ENCODE assay signal across 13 cellular contexts in genomic region chr1:229888157-229888556, GRCh38.
"Had no signal": no experiment of that assay in that cellular context is flagged by ENCODE, and none has a peak within 500 bp of the region (broad histone marks: within the 10 kb centered on the region; RNA-seq: fewer than 3 reads in every experiment).

No MANE protein-coding gene starts in this region.

- H3K4me1 Mint-ChIP-seq: immature natural killer cell; stimulated activated memory B cell treated with anti-CD40 and anti-IgM and Interleukin-4, amounts not matched to agents 10 μg/mL and 1 μg/mL and 100 μg/mL, for 72 hours had no signal

- ATAC-seq: stimulated activated memory B cell treated with anti-CD40 and anti-IgM and Interleukin-4, amounts not matched to agents 10 μg/mL and 1 μg/mL and 100 μg/mL, for 72 hours; WTC11 had no signal

- H3K27ac ChIP-seq: brain microvascular endothelial cell had no signal

- H3K27me3 ChIP-seq: brain microvascular endothelial cell had no signal

- H3K36me3 Mint-ChIP-seq: activated naive CD8-positive, alpha-beta T cell treated with anti-CD3 and anti-CD28 coated beads for 36 hours; immature natural killer cell; stimulated activated memory B cell treated with anti-CD40 and anti-IgM and Interleukin-4, amounts not matched to agents 10 μg/mL and 1 μg/mL and 100 μg/mL, for 72 hours; WTC11 had no signal

- H3K9me3 Mint-ChIP-seq: activated naive CD8-positive, alpha-beta T cell treated with anti-CD3 and anti-CD28 coated beads for 36 hours; immature natural killer cell; stimulated activated memory B cell treated with anti-CD40 and anti-IgM and Interleukin-4, amounts not matched to agents 10 μg/mL and 1 μg/mL and 100 μg/mL, for 72 hours; T-helper 1 cell treated with Interleukin-12 subunit alpha and Interleukin-12 subunit beta and Interleukin-4 antibody, amounts not matched to agents 30 μg/mL and 1 μg/mL, for 36 hours had no signal

- H3K36me3 ChIP-seq: brain microvascular endothelial cell had no signal

- H3K27ac Mint-ChIP-seq: activated naive CD8-positive, alpha-beta T cell treated with anti-CD3 and anti-CD28 coated beads for 36 hours; immature natural killer cell; nephron; progenitor cell of endocrine pancreas; stimulated activated memory B cell treated with anti-CD40 and anti-IgM and Interleukin-4, amounts not matched to agents 10 μg/mL and 1 μg/mL and 100 μg/mL, for 72 hours; T-helper 1 cell treated with Interleukin-12 subunit alpha and Interleukin-12 subunit beta and Interleukin-4 antibody, amounts not matched to agents 30 μg/mL and 1 μg/mL, for 36 hours; WTC11 had no signal

- DNase-seq: activated CD4-positive, alpha-beta T cell treated with anti-CD3 and anti-CD28 coated beads for 48 hours; activated naive CD8-positive, alpha-beta T cell treated with anti-CD3 and anti-CD28 coated beads for 36 hours; brain microvascular endothelial cell; cortex of kidney; effector CD4-positive, alpha-beta T cell; immature natural killer cell; mesenchymal stem cell; SIG-M5 had no signal

- H3K4me3 Mint-ChIP-seq: activated naive CD8-positive, alpha-beta T cell treated with anti-CD3 and anti-CD28 coated beads for 36 hours; immature natural killer cell; nephron; stimulated activated memory B cell treated with anti-CD40 and anti-IgM and Interleukin-4, amounts not matched to agents 10 μg/mL and 1 μg/mL and 100 μg/mL, for 72 hours; T-helper 1 cell treated with Interleukin-12 subunit alpha and Interleukin-12 subunit beta and Interleukin-4 antibody, amounts not matched to agents 30 μg/mL and 1 μg/mL, for 36 hours; WTC11 had no signal
